In genomic region chr1:30847358-30847972, GRCh38 we compare ENCODE assay signal across 10 cellular contexts.
DNase-seq lines count a peak whose midpoint lies in the region; ATAC-seq, FAIRE-seq and TF ChIP-seq lines count a peak whose summit lies in the region.
"Had no signal": no experiment of that assay in that cellular context is flagged by ENCODE, and none has a peak within 500 bp of the region (broad histone marks: within the 10 kb centered on the region; RNA-seq: fewer than 3 reads in every experiment).

No MANE protein-coding gene starts in this region.

- H3K9ac ChIP-seq in IMR-90 (ENCODE audit: low read depth, low read length): no peak overlapping the region

- peak overlapping the region; percentile 87 to 89 for H4K8ac ChIP-seq in IMR-90 (ENCODE audit: low read depth in 2 of 2, low read length in 2 of 2)

- no peak for TF ChIP-seq POLR2A in IMR-90 (IDR thresholded peaks at IDR 0.05; ENCODE audit: low read depth, low read length)

- no peak for FAIRE-seq in small intestine (lab: Jason Lieb, UNC)
- FAIRE-seq: GM18507 had no signal

- H3K36me3 ChIP-seq in IMR-90 (ENCODE audit: control insufficient read depth, insufficient read depth, low read length) (no peaks in the 10 kb centered on the region), small intestine (ENCODE audit: control insufficient read depth in 2 of 2, insufficient read depth in 2 of 2, low read length in 2 of 2) (no peaks in the 10 kb centered on the region)

- H3K23ac ChIP-seq in IMR-90 (ENCODE audit: low read depth, low read length): peak overlapping the region; percentile 85

- H2BK20ac ChIP-seq in IMR-90 (ENCODE audit: low read depth, low read length): peak overlapping the region; percentile 46; the same call in 1 of the 2 replicates

- H4K20me1 ChIP-seq in IMR-90 (ENCODE audit: insufficient read depth, low read length): no peaks in the 10 kb centered on the region

- 71% methylated on average over 1 of the region's 17 CpGs; no CpG with 5 or more reads in 1 of the 2 experiments for WGBS in IMR-90 (ENCODE audit: extremely low coverage in 2 of 2, insufficient read length in 1 of 2), 2 experiments
- WGBS in small intestine, 3 donors: 13 to 24% (median 18%) methylated on average over 17 of the region's 17 CpGs

- H3K4me1 ChIP-seq in IMR-90 (ENCODE audit: control insufficient read depth, insufficient read depth, low read length): peaks cover 4% of the 10 kb centered on the region; the same call in 1 of the 2 replicates
- no peaks in the 10 kb centered on the region for H3K4me1 ChIP-seq in small intestine (ENCODE audit: control insufficient read depth in 2 of 2, insufficient read depth in 1 of 2, low read depth in 1 of 2, low read length in 1 of 2)

- H3K18ac ChIP-seq in IMR-90 (ENCODE audit: low read depth, low read length): peak overlapping the region; percentile 44

- no peak overlapping the region for H3K4me2 ChIP-seq in IMR-90 (ENCODE audit: low read depth, low read length)

- peak overlapping the region; percentile 84 for H2AK9ac ChIP-seq in IMR-90 (replicated peaks; ENCODE audit: low read depth, low read length, poor library complexity)

- no peak overlapping the region for H3K4me3 ChIP-seq in IMR-90 (ENCODE audit: insufficient read depth, low read depth, low read length)
- H3K4me3 ChIP-seq in cardiac fibroblast (replicated peaks in 1 of 2; ENCODE audit: low read depth in 2 of 2, low read length in 2 of 2): no peak overlapping the region
- no peak overlapping the region for H3K4me3 ChIP-seq in small intestine (ENCODE audit: low read depth in 1 of 2, low read length in 2 of 2)

- H4K91ac ChIP-seq in IMR-90 (ENCODE audit: insufficient read depth, low read depth, low read length): peak overlapping the region; percentile 85

- peak overlapping the region; percentile 84 for H3K4ac ChIP-seq in IMR-90 (ENCODE audit: low read depth, low read length)

- H3K79me1 ChIP-seq in IMR-90 (ENCODE audit: low read depth in 1 of 2, low read length in 2 of 2): no peaks in the 10 kb centered on the region

- H4K5ac ChIP-seq in IMR-90 (ENCODE audit: low read depth, low read length): peak overlapping the region; percentile 81

- no peak for TF ChIP-seq RAD21 in IMR-90 (IDR thresholded peaks at IDR 0.05; ENCODE audit: low read length)

- peaks cover 6% of the 10 kb centered on the region; the same call in 1 of the 2 replicates for H3K9me1 ChIP-seq in IMR-90 (ENCODE audit: insufficient read depth, low read length)

- intact Hi-C loops in IMR-90 (cut with micrococcal nuclease): no loop called here

- no peak overlapping the region for H2BK5ac ChIP-seq in IMR-90 (ENCODE audit: low read depth, low read length, poor library complexity, severe bottlenecking)

- no peak for TF ChIP-seq CTCF in IMR-90 (conservative IDR thresholded peaks at IDR 0.05; ENCODE audit: low read depth, low read length)
- no peak for TF ChIP-seq CTCF in cardiac fibroblast (IDR thresholded peaks at IDR 0.05; ENCODE audit: low read depth, low read length)

- H3K27ac ChIP-seq in IMR-90 (ENCODE audit: insufficient read depth, low read length) (peak overlapping the region; percentile 3; the same call in 1 of the 2 replicates), layer of hippocampus (ENCODE audit: low read depth, low read length) (peak overlapping the region; percentile 71), small intestine (ENCODE audit: low read depth in 1 of 2, low read length in 1 of 2) (peak overlapping the region in 1 of 2 donors; percentile 74)

- H3K9me3 ChIP-seq in IMR-90 (ENCODE audit: control insufficient read depth, insufficient read depth, low read length) (no peaks in the 10 kb centered on the region), small intestine (ENCODE audit: control insufficient read depth, low read depth) (no peaks in the 10 kb centered on the region)

- in situ Hi-C loops in IMR-90 (cut with MboI; ENCODE audit: low sequenced_read_pairs): no loop called here

- DNase-seq in IMR-90 (peak; percentile 79), cardiac fibroblast (ENCODE audit: low read depth in 2 of 2) (peak; percentile 63 to 76), small intestine (peak; percentile 59), SIG-M5 treated with dmso at 0.1 percent for 504 hours (lab: John Stamatoyannopoulos, UW; ENCODE audit: unreplicated experiment) (no peak)
- DNase-seq: activated T-cell treated with anti-CD3 and anti-CD28 coated beads, Interleukin-2, amount 50 U/mL, for 48 hours had no signal

- H3K14ac ChIP-seq in IMR-90 (replicated peaks; ENCODE audit: low read depth, low read length): peak overlapping the region; percentile 81

- H3K27me3 ChIP-seq in IMR-90 (ENCODE audit: control insufficient read depth, insufficient read depth, low read length) (peaks cover 11% of the 10 kb centered on the region), layer of hippocampus (ENCODE audit: control insufficient read depth, insufficient read depth, low read length) (no peaks in the 10 kb centered on the region), small intestine (ENCODE audit: control insufficient read depth in 2 of 2, insufficient read depth in 2 of 2, low read length in 2 of 2) (no peaks in the 10 kb centered on the region)

- POLR2A ChIA-PET in IMR-90 (lab: Charles Lee; ENCODE audit: unreplicated experiment): no interaction called here

- peak overlapping the region; percentile 76 for H2BK120ac ChIP-seq in IMR-90 (ENCODE audit: low read depth, low read length)

- CTCF ChIA-PET in IMR-90 (lab: Yijun Ruan, JAX): no interaction called here

- no peak overlapping the region for H3K56ac ChIP-seq in IMR-90 (ENCODE audit: extremely low read depth, insufficient read depth, low read length)

- ATAC-seq in IMR-90 (ENCODE audit: low read depth) (peak; percentile 77), GM18868 (IDR thresholded peaks at IDR 0.05; ENCODE audit: unreplicated experiment) (no peak), GM18519 (IDR thresholded peaks at IDR 0.05; ENCODE audit: low FRiP score, unreplicated experiment) (no peak), HG02870 (IDR thresholded peaks at IDR 0.05; ENCODE audit: unreplicated experiment) (no peak)

- H2AFZ ChIP-seq in IMR-90 (replicated peaks; ENCODE audit: low read length, poor library complexity): peak overlapping the region; percentile 90

- peak overlapping the region; percentile 34; the same call in 1 of the 3 replicates for H2BK15ac ChIP-seq in IMR-90 (ENCODE audit: low read depth, low read length)

- BruUV-seq in IMR-90 (replicated peaks; lab: Mats Ljungman, UMichigan): no TSS peak

- H2AK5ac ChIP-seq in IMR-90 (ENCODE audit: low read depth, low read length): peak overlapping the region; percentile 72; the same call in 1 of the 2 replicates

- dilution Hi-C loops in IMR-90 (cut with HindIII; ENCODE audit: low sequenced_read_pairs, unreplicated experiment): no loop called here

TF ChIP-seq in IMR-90, 13 proteins besides CTCF, POLR2A, EP300 and RAD21:
- TF ChIP-seq MAZ (IDR thresholded peaks at IDR 0.05; ENCODE audit: borderline replicate concordance, low read depth, low read length) (peak; percentile 73; the same call in 1 of the 2 replicates), FOS (IDR thresholded peaks at IDR 0.05; ENCODE audit: low read depth, low read length) (no peak), RCOR1 (IDR thresholded peaks at IDR 0.05; ENCODE audit: insufficient replicate concordance, low read length) (peak; percentile 42), SMC3 (IDR thresholded peaks at IDR 0.05; ENCODE audit: low read depth, low read length) (no peak), CHD1 (IDR thresholded peaks at IDR 0.05; ENCODE audit: low read depth, low read length) (no peak), USF2 (IDR thresholded peaks at IDR 0.05; ENCODE audit: low read depth, low read length) (no peak)
